ENCODE assay signal across 8 cellular contexts in genomic region chr15:50424066-50424890, GRCh38.
DNase-seq lines count a peak whose midpoint lies in the region; ATAC-seq, FAIRE-seq and TF ChIP-seq lines count a peak whose summit lies in the region.

Gene USP8 (plus strand): TSS chr15:50424405. CDS start chr15:50439074, 14,669 bp downstream.

- DNase-seq in AG09319 (ENCODE audit: extremely low read depth, low read depth) (peak; percentile 93), NCI-H446 treated with DMSO at 0.1 percent for 48 hours (lab: John Stamatoyannopoulos, UW) (peak; percentile 89), cerebellar cortex (ENCODE audit: low spot score) (peak; percentile 98)
- DNase-seq in stimulated activated CD4-positive, alpha-beta T cell treated with anti-CD3 and anti-CD28 coated beads, Interleukin-12 subunit alpha, Interleukin-12 subunit beta, amount 100 ng/mL, for 4 hours, result peak; percentile 92

- peak; percentile 58 for FAIRE-seq in islet of Langerhans (lab: Jason Lieb, UNC)

- no peak for TF ChIP-seq CTCF in AG09319 (IDR thresholded peaks at IDR 0.05; ENCODE audit: low read depth, low read length)

- ATAC-seq in GM19035 (IDR thresholded peaks at IDR 0.05; ENCODE audit: unreplicated experiment) (peak; percentile 95), HG03354 (IDR thresholded peaks at IDR 0.05; ENCODE audit: poor library complexity, severe bottlenecking, unreplicated experiment) (peak; percentile 97)
- ATAC-seq in activated CD4-positive, CD25-positive, alpha-beta regulatory T cell treated with anti-CD3 and anti-CD28 coated beads, Interleukin-2, amount 50 U/mL, for 24 hours, result peak; percentile 96 to 98

Comparison
In these comparisons a context has a peak if more than half of its experiments do, and no peak if none do; other contexts are left out.
1. Peak in every context shown above with its lines: DNase-seq and ATAC-seq.